ENCODE assay signal across 19 cellular contexts in genomic region chr19:17227798-17228367, GRCh38. TPM values are rescaled to one million over a fixed set of nuclear protein-coding genes. Genes with fewer than 3 reads are reported as not detected.
DNase-seq lines count a peak whose midpoint lies in the region; ATAC-seq and TF ChIP-seq lines count a peak whose summit lies in the region.
"Had no signal": no experiment of that assay in that cellular context is flagged by ENCODE, and none has a peak within 500 bp of the region (broad histone marks: within the 10 kb centered on the region; RNA-seq: fewer than 3 reads in every experiment).

No MANE protein-coding gene starts in this region.

- no peak overlapping the region for H3K27ac Mint-ChIP-seq in brain
- H3K27ac Mint-ChIP-seq: activated naive CD8-positive, alpha-beta T cell treated with anti-CD3 and anti-CD28 coated beads, Interleukin-2, amount 10 ng/mL, durations not matched to agents 7 days and 5 days; stimulated activated naive CD8-positive, alpha-beta T cell treated with anti-CD3 and anti-CD28 coated beads, Interleukin-15, amount 100 ng/mL, for 72 hours had no signal

- TF ChIP-seq CTCF in HEK293 (tag by site-specific recombination; IDR thresholded peaks at IDR 0.05) (no peak), brain (conservative IDR thresholded peaks at IDR 0.05) (no peak), osteoblast (IDR thresholded peaks at IDR 0.05; ENCODE audit: extremely low read depth, low read depth, low read length) (no peak), right atrium auricular region (IDR thresholded peaks at IDR 0.05) (no peak)

- H3K9me3 Mint-ChIP-seq in brain: no peaks in the 10 kb centered on the region
- H3K9me3 Mint-ChIP-seq: activated naive CD8-positive, alpha-beta T cell treated with anti-CD3 and anti-CD28 coated beads, Interleukin-2, amount 10 ng/mL, durations not matched to agents 7 days and 5 days; CD4-positive, alpha-beta memory T cell; stimulated activated naive CD8-positive, alpha-beta T cell treated with anti-CD3 and anti-CD28 coated beads, Interleukin-15, amount 100 ng/mL, for 72 hours; T-cell had no signal

- no peak overlapping the region for H3K4me2 ChIP-seq in osteoblast (ENCODE audit: insufficient read depth, low read length)

- no peak overlapping the region for H3K27ac ChIP-seq in HEK293 (ENCODE audit: extremely low read depth, low read depth, low read length)
- no peak overlapping the region for H3K27ac ChIP-seq in osteoblast (ENCODE audit: low read depth, low read length)
- H3K27ac ChIP-seq in right atrium auricular region: no peak overlapping the region

- H3K4me3 ChIP-seq in HEK293 (ENCODE audit: low read depth, low read length) (no peak overlapping the region), osteoblast (ENCODE audit: insufficient read depth, low read length) (no peak overlapping the region), right atrium auricular region (no peak overlapping the region)

- peaks cover 2% of the 10 kb centered on the region for H3K79me2 ChIP-seq in osteoblast (ENCODE audit: insufficient read depth, low read length)

- peaks cover 10 to 33% of the 10 kb centered on the region in 2 experiments; a peak in 2 of 3 replicates for H3K36me3 ChIP-seq in HEK293 (ENCODE audit: control insufficient read depth in 2 of 2, insufficient read depth in 1 of 2, low read length in 2 of 2)
- peaks cover 10% of the 10 kb centered on the region for H3K36me3 ChIP-seq in osteoblast (ENCODE audit: insufficient read depth, low read length)
- H3K36me3 ChIP-seq in right atrium auricular region: peaks cover 17% of the 10 kb centered on the region

- no peak for ATAC-seq in HG03139 (IDR thresholded peaks at IDR 0.05; ENCODE audit: unreplicated experiment)
- ATAC-seq: stimulated activated naive CD8-positive, alpha-beta T cell treated with anti-CD3 and anti-CD28 coated beads, Interleukin-15, amount 100 ng/mL, for 72 hours; T-cell had no signal

- H2AFZ ChIP-seq in osteoblast (ENCODE audit: low read length): no peak overlapping the region

- CTCF ChIA-PET in HEK293 (lab: Yijun Ruan, JAX): interaction anchor here (0.7 kb wide), 1 partner anchor 33 kb away, joined by 3 read pairs; no protein-coding TSS in a partner anchor

- POLR2A ChIA-PET in HEK293 (lab: Yijun Ruan, JAX): interaction anchor here (1.4 to 5.5 kb wide), 3 partner anchors 7 to 15 kb away, joined by 3 to 61 read pairs (median 29); partner anchors contain the start of genes NR2F6 and USE1

- peaks cover 17% of the 10 kb centered on the region for H3K36me3 Mint-ChIP-seq in brain
- H3K36me3 Mint-ChIP-seq: T-cell had no signal

- no peaks in the 10 kb centered on the region for H3K27me3 ChIP-seq in osteoblast (ENCODE audit: insufficient read depth, low read length)
- H3K27me3 ChIP-seq in right atrium auricular region: no peaks in the 10 kb centered on the region

- DNase-seq in DMS 273 (lab: John Stamatoyannopoulos, UW; ENCODE audit: unreplicated experiment) (peak; percentile 37), DMS 273 treated with DMSO at 0.1 percent for 48 hours (lab: John Stamatoyannopoulos, UW) (no peak), osteoblast (ENCODE audit: insufficient read length, low spot score, missing footprints) (peak; percentile 59), cerebellar cortex (ENCODE audit: low spot score) (no peak), right atrium auricular region (ENCODE audit: low spot score) (no peak)
- DNase-seq: 8988T; activated CD4-positive, CD25-positive, alpha-beta regulatory T cell treated with anti-CD3 and anti-CD28 coated beads, Interleukin-2, amount 50 U/mL, for 72 hours; activated naive CD8-positive, alpha-beta T cell treated with anti-CD3 and anti-CD28 coated beads, Interleukin-2, amount 10 ng/mL, durations not matched to agents 7 days and 5 days; CD4-positive, alpha-beta memory T cell; central memory CD4-positive, alpha-beta T cell; foreskin melanocyte; NCI-H524 treated with DMSO at 0.1 percent for 48 hours; stimulated activated naive CD8-positive, alpha-beta T cell treated with anti-CD3 and anti-CD28 coated beads, Interleukin-15, amount 100 ng/mL, for 72 hours; T-cell had no signal

- H3K4me1 Mint-ChIP-seq in brain: peaks cover 12% of the 10 kb centered on the region

- H3K4me1 ChIP-seq in HEK293 (ENCODE audit: control insufficient read depth, insufficient read depth, low read length) (no peaks in the 10 kb centered on the region), osteoblast (ENCODE audit: insufficient read depth, low read length) (peaks cover 4% of the 10 kb centered on the region), right atrium auricular region (peaks cover 0 to 18% of the 10 kb centered on the region in 2 donors)

- H3K27me3 Mint-ChIP-seq in brain: peaks cover 4% of the 10 kb centered on the region
- H3K27me3 Mint-ChIP-seq: activated naive CD8-positive, alpha-beta T cell treated with anti-CD3 and anti-CD28 coated beads, Interleukin-2, amount 10 ng/mL, durations not matched to agents 7 days and 5 days; CD4-positive, alpha-beta memory T cell; stimulated activated naive CD8-positive, alpha-beta T cell treated with anti-CD3 and anti-CD28 coated beads, Interleukin-15, amount 100 ng/mL, for 72 hours; T-cell had no signal

- H3K9me3 ChIP-seq in HEK293 (ENCODE audit: control insufficient read depth, insufficient read depth, low read depth, low read length): no peaks in the 10 kb centered on the region
- no peaks in the 10 kb centered on the region for H3K9me3 ChIP-seq in osteoblast (ENCODE audit: low read depth, low read length)
- no peaks in the 10 kb centered on the region for H3K9me3 ChIP-seq in right atrium auricular region

- H3K4me3 Mint-ChIP-seq in brain: peak overlapping the region in 3 of 5 experiments; percentile 91 to 96 (median 92)

- no peaks in the 10 kb centered on the region for H4K20me1 ChIP-seq in osteoblast (ENCODE audit: insufficient read depth, low read length)

TF ChIP-seq in HEK293, 187 proteins besides CTCF, POLR2A, EP300 and RAD21:
- no peak for TF ChIP-seq ZNF580 (tag by site-specific recombination; IDR thresholded peaks at IDR 0.05)
- TF ChIP-seq ZBTB48 (tag by site-specific recombination; IDR thresholded peaks at IDR 0.05): no peak
- peak; percentile 77; the same call in 1 of the 2 replicates for TF ChIP-seq MZF1 (tag by site-specific recombination; IDR thresholded peaks at IDR 0.05; ENCODE audit: borderline replicate concordance)
- peak; percentile 77 for TF ChIP-seq ZNF600 (tag by site-specific recombination; IDR thresholded peaks at IDR 0.05)
- TF ChIP-seq ATF2 (tag by site-specific recombination; IDR thresholded peaks at IDR 0.05; ENCODE audit: low read depth): no peak

RNA-seq across cellular contexts. Expression of gene OCEL1, which starts 1.9 kb away (rescaled TPM):
- 28.2 TPM for polyA plus RNA-seq in brain (ENCODE audit: insufficient read depth, low read depth, low replicate concordance)
- total RNA-seq in osteoblast (2.4 and 3.3 TPM in 2 replicates), right atrium auricular region (1 to 10 TPM; 5.9 to 8.2 TPM)

RNA-seq across cellular contexts. Expression of gene USE1, which starts 12.7 kb away (rescaled TPM):
- 61.6 TPM for polyA plus RNA-seq in brain (ENCODE audit: insufficient read depth, low read depth, low replicate concordance)
- total RNA-seq in osteoblast (22.4 and 25.7 TPM in 2 replicates), right atrium auricular region (10 to 100 TPM; 17.5 to 18.4 TPM)

RNA-seq across cellular contexts. Expression of gene NR2F6, which starts 17.8 kb away (rescaled TPM):
- polyA plus RNA-seq in brain (ENCODE audit: insufficient read depth, low read depth, low replicate concordance): 15.9 TPM
- total RNA-seq in osteoblast (29.5 and 32.2 TPM in 2 replicates), right atrium auricular region (10 to 100 TPM; 63.6 to 69.7 TPM)

RNA-seq across cellular contexts. Expression of gene USHBP1, which starts 36.7 kb away (rescaled TPM):
- polyA plus RNA-seq in brain (ENCODE audit: insufficient read depth, low read depth, low replicate concordance): 1.0 TPM
- total RNA-seq in osteoblast (not detected in 2 replicates), right atrium auricular region (1 to 10 TPM; 4.3 to 6.6 TPM)
- total RNA-seq: activated naive CD8-positive, alpha-beta T cell treated with anti-CD3 and anti-CD28 coated beads, Interleukin-2, amount 10 ng/mL, durations not matched to agents 7 days and 5 days; osteocyte; RPMI7951 had no signal

RNA-seq across cellular contexts. Expression of gene BABAM1, which starts 39.4 kb away (rescaled TPM):
- 121 TPM for polyA plus RNA-seq in brain (ENCODE audit: insufficient read depth, low read depth, low replicate concordance)
- total RNA-seq in osteoblast: 74.8 and 76.7 TPM in 2 replicates
- 10 to 100 TPM; 67.9 to 71.7 TPM for total RNA-seq in right atrium auricular region

Comparison
In these comparisons a context has a peak if more than half of its experiments do, and no peak if none do; other contexts are left out.
1. DNase-seq: peak in DMS 273 (single experiment) and osteoblast (single experiment); none in DMS 273 treated with DMSO at 0.1 percent for 48 hours (single experiment), cerebellar cortex (single experiment) and right atrium auricular region (single experiment).